Comparison of ENCODE assay signal across 18 cellular contexts in genomic region chr4:9870165-9870564, GRCh38.
DNase-seq lines count a peak whose midpoint lies in the region; ATAC-seq and TF ChIP-seq lines count a peak whose summit lies in the region.
"Had no signal": no experiment of that assay in that cellular context is flagged by ENCODE, and none has a peak within 500 bp of the region (broad histone marks: within the 10 kb centered on the region; RNA-seq: fewer than 3 reads in every experiment).

No MANE protein-coding gene starts in this region.

- no peaks in the 10 kb centered on the region for H3K9me3 ChIP-seq in right cardiac atrium (ENCODE audit: control insufficient read depth, low read length)
- peaks cover 0 to 6% (median 0%) of the 10 kb centered on the region in 12 donors for H3K9me3 ChIP-seq in heart left ventricle
- H3K9me3 ChIP-seq in hepatocyte (ENCODE audit: low read depth): no peaks in the 10 kb centered on the region

- no peak overlapping the region for H2AFZ ChIP-seq in hepatocyte
- H2AFZ ChIP-seq: GM23338 had no signal

- intact Hi-C loops in right cardiac atrium (cut with DNase I) (no loop called here), heart left ventricle (cut with DNase I) (no loop called here)

- H3K27ac ChIP-seq in right cardiac atrium (ENCODE audit: low read length) (no peak overlapping the region), heart left ventricle (no peak overlapping the region), hepatocyte (no peak overlapping the region)

- H3K4me3 ChIP-seq in right cardiac atrium (ENCODE audit: low read length): no peak overlapping the region
- no peak overlapping the region for H3K4me3 ChIP-seq in heart left ventricle
- no peak overlapping the region for H3K4me3 ChIP-seq in hepatocyte
- H3K4me3 ChIP-seq: GM23338, K562 had no signal

- DNase-seq in right cardiac atrium: no peak
- no peak for DNase-seq in heart left ventricle
- peak; percentile 31 for DNase-seq in UCSD-AML1 (lab: John Stamatoyannopoulos, UW; ENCODE audit: unreplicated experiment)
- DNase-seq in myocyte (ENCODE audit: low read depth): peak; percentile 59
- no peak for DNase-seq in DMS79 (lab: John Stamatoyannopoulos, UW)
- DNase-seq in hepatocyte (ENCODE audit: low spot score): no peak
- no peak for DNase-seq in NCI-H526 treated with DMSO at 0.1 percent for 48 hours (lab: John Stamatoyannopoulos, UW)
- no peak for DNase-seq in stimulated activated CD4-positive, alpha-beta T cell treated with anti-CD3 and anti-CD28 coated beads, Interleukin-2, amount 100 ng/mL, for 48 hours
- DNase-seq: COR-L47, DMS 273 treated with DMSO at 0.1 percent for 48 hours, NCI-H187, NCI-H2107, NCI-H226, PC-3, RPMI8226, SHP77 treated with DMSO at 0.1 percent for 48 hours had no signal

- ATAC-seq in right cardiac atrium: peak; percentile 29 to 57
- ATAC-seq in heart left ventricle: no peak
- ATAC-seq: GM23338, K562, PC-3 had no signal

- TF ChIP-seq CTCF in heart left ventricle (IDR thresholded peaks at IDR 0.05) (no peak), hepatocyte (IDR thresholded peaks at IDR 0.05; ENCODE audit: poor library complexity) (no peak)

- H3K4me1 ChIP-seq in right cardiac atrium (ENCODE audit: control insufficient read depth, insufficient read depth, low read length) (peaks cover 2% of the 10 kb centered on the region), heart left ventricle (no peaks in the 10 kb centered on the region), hepatocyte (ENCODE audit: insufficient read depth) (no peaks in the 10 kb centered on the region)

- no peak for TF ChIP-seq POLR2A in heart left ventricle (IDR thresholded peaks at IDR 0.05)

- H4K20me1 ChIP-seq in hepatocyte (ENCODE audit: insufficient read depth, poor library complexity, severe bottlenecking): no peaks in the 10 kb centered on the region

- WGBS in right cardiac atrium: 40% methylated on average over 3 of the region's 3 CpGs
- 52 to 68% (median 55%) methylated on average over 3 of the region's 3 CpGs for WGBS in heart left ventricle, 4 donors
- 73% methylated on average over 3 of the region's 3 CpGs for WGBS in hepatocyte (ENCODE audit: low lambda C conversion rate, missing lambda C conversion rate)

- H3K36me3 ChIP-seq in heart left ventricle (no peaks in the 10 kb centered on the region), hepatocyte (replicated peaks; ENCODE audit: insufficient read depth, low read depth) (no peaks in the 10 kb centered on the region)

- no peaks in the 10 kb centered on the region for H3K9me2 ChIP-seq in hepatocyte (replicated peaks; ENCODE audit: insufficient read depth)

- no peaks in the 10 kb centered on the region for H3K27me3 ChIP-seq in right cardiac atrium (ENCODE audit: control insufficient read depth, insufficient read depth)
- peaks cover 0 to 5% (median 0%) of the 10 kb centered on the region in 9 donors for H3K27me3 ChIP-seq in heart left ventricle
- H3K27me3 ChIP-seq in hepatocyte: no peaks in the 10 kb centered on the region

- no peaks in the 10 kb centered on the region for H3K79me2 ChIP-seq in hepatocyte

- no peak overlapping the region for H3K4me2 ChIP-seq in hepatocyte
- H3K4me2 ChIP-seq: GM23338 had no signal

Comparison
In these comparisons a context has a peak if more than half of its experiments do, and no peak if none do; other contexts are left out.
1. ATAC-seq: peak in right cardiac atrium (2 of 2); none in heart left ventricle (0 of 4).
2. DNase-seq: peak in UCSD-AML1 (single experiment) and myocyte (single experiment); none in right cardiac atrium (0 of 3), heart left ventricle (0 of 5), DMS79 (single experiment), hepatocyte (single experiment), NCI-H526 treated with DMSO at 0.1 percent for 48 hours (single experiment) and stimulated activated CD4-positive, alpha-beta T cell treated with anti-CD3 and anti-CD28 coated beads, Interleukin-2, amount 100 ng/mL, for 48 hours (0 of 2).